ENCODE assay signal across 24 cellular contexts in the genomic region with DNA sequence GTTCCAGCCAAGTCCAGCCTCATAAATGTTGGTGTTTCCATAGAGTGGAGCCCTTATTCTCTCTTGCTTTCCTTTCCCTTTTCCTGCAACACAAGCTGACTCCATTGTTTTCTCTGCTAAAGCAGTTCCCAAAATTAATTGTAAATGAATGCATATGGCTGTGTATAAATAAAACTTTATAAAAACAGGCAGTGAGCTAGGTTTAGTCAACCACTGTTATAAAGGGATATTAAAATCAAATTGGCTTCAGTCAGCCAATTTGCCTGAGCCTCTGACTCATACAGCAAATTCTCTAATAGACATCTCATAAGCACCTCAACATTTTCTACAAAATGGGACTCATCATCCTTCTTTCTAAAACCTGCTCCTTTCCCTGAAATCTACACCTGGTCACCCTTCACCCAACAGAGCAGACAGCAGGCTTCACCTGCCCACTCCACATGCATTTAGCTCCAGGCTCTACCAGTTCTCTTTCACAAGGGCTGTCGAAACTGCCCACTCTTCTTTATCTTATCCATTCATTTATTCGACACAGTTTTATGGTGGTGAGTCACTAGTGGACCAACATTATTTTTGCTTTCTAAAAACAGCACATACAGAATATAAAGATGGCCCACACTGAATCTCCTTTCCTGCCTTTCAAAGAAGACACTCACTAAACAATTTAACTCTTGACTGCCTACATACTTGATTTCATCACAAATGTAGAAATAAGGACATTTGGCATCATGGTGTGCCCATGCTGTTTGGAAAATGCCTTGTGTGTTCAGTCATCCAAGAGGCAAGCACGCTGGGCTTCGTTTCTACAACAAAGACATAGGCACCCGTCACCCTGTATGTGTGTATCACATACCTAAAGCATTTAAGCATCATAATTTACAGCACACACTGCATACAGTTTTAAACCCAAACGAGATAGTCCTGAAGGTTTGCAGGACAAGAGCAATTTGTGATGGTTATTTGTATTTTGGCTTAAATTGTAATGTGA.
A peak's percentile ranks its signal among the peaks of the same experiment; 100 is the strongest.
DNase-seq lines count a peak whose midpoint lies in the region; ATAC-seq, FAIRE-seq and TF ChIP-seq lines count a peak whose summit lies in the region.
"Had no signal": no experiment of that assay in that cellular context is flagged by ENCODE, and none has a peak within 500 bp of the region (broad histone marks: within the 10 kb centered on the region; RNA-seq: fewer than 3 reads in every experiment).

No MANE protein-coding gene starts in this region.

- H3K9ac ChIP-seq in Karpas-422 (ENCODE audit: low read length) (0 out of 2 replicates have a peak overlapping the region, but pooled peaks have one; percentile 6), astrocyte (ENCODE audit: low read length) (no peak overlapping the region)
- H3K9ac ChIP-seq: GM23248, KMS-11, SK-N-SH had no signal

- FAIRE-seq in astrocyte (lab: Jason Lieb, UNC): no peak
- FAIRE-seq: GM12891 had no signal

- peak overlapping the region; percentile 87 for H3K27ac Mint-ChIP-seq in astrocyte (ENCODE audit: unreplicated experiment)
- H3K27ac Mint-ChIP-seq in activated T-cell treated with anti-CD3 and anti-CD28 coated beads, Interleukin-2, amount 50 U/mL, for 72 hours: no peak overlapping the region
- H3K27ac Mint-ChIP-seq: CD4-positive, CD25-positive, alpha-beta regulatory T cell had no signal

- ATAC-seq in activated T-cell treated with anti-CD3 and anti-CD28 coated beads, Interleukin-2, amount 50 U/mL, for 72 hours (replicated peaks in 1 of 2): no peak

- H4K20me1 ChIP-seq in Karpas-422 (ENCODE audit: insufficient read depth, low read depth, low read length): no peaks in the 10 kb centered on the region
- H4K20me1 ChIP-seq in astrocyte (ENCODE audit: insufficient read depth, low read length): no peaks in the 10 kb centered on the region
- no peaks in the 10 kb centered on the region for H4K20me1 ChIP-seq in hepatocyte (ENCODE audit: insufficient read depth, poor library complexity, severe bottlenecking)

- peaks cover 2% of the 10 kb centered on the region; the same call in 1 of the 2 replicates for H3K27me3 ChIP-seq in Karpas-422 (ENCODE audit: low read length)
- no peaks in the 10 kb centered on the region for H3K27me3 ChIP-seq in astrocyte (ENCODE audit: insufficient read depth, low read length)
- H3K27me3 ChIP-seq in hepatocyte: no peaks in the 10 kb centered on the region

- H3K4me3 ChIP-seq in Karpas-422 (ENCODE audit: low read length) (no peak overlapping the region), astrocyte (ENCODE audit: insufficient read depth, low read depth, low read length) (no peak overlapping the region), hepatocyte (no peak overlapping the region)
- H3K4me3 ChIP-seq: GM23248, HAP-1 had no signal

- H3K36me3 Mint-ChIP-seq in astrocyte (ENCODE audit: low read depth, unreplicated experiment): peaks cover 1% of the 10 kb centered on the region
- no peaks in the 10 kb centered on the region for H3K36me3 Mint-ChIP-seq in activated T-cell treated with anti-CD3 and anti-CD28 coated beads, Interleukin-2, amount 50 U/mL, for 72 hours (ENCODE audit: insufficient read depth in 2 of 2)
- H3K36me3 Mint-ChIP-seq: CD4-positive, CD25-positive, alpha-beta regulatory T cell had no signal

- no peaks in the 10 kb centered on the region for H3K79me2 ChIP-seq in Karpas-422 (ENCODE audit: low read length)
- no peaks in the 10 kb centered on the region for H3K79me2 ChIP-seq in astrocyte (ENCODE audit: insufficient read depth, low read length)
- no peaks in the 10 kb centered on the region for H3K79me2 ChIP-seq in hepatocyte

- TF ChIP-seq CTCF in astrocyte (IDR thresholded peaks at IDR 0.05; ENCODE audit: insufficient read depth, low read depth, low read length) (no peak), hepatocyte (IDR thresholded peaks at IDR 0.05; ENCODE audit: poor library complexity) (no peak)

- H3K9me3 Mint-ChIP-seq in astrocyte (ENCODE audit: unreplicated experiment): peaks cover 1% of the 10 kb centered on the region
- H3K9me3 Mint-ChIP-seq in activated T-cell treated with anti-CD3 and anti-CD28 coated beads, Interleukin-2, amount 50 U/mL, for 72 hours: no peaks in the 10 kb centered on the region

- peak overlapping the region; percentile 13 for H2AFZ ChIP-seq in Karpas-422 (ENCODE audit: low read length)
- H2AFZ ChIP-seq in astrocyte (ENCODE audit: low read depth, low read length): no peak overlapping the region
- H2AFZ ChIP-seq in hepatocyte: no peak overlapping the region
- H2AFZ ChIP-seq: GM23248 had no signal

- H3K4me1 ChIP-seq in Karpas-422 (ENCODE audit: low read length): peaks cover 57% of the 10 kb centered on the region
- peaks cover 8% of the 10 kb centered on the region for H3K4me1 ChIP-seq in astrocyte (ENCODE audit: insufficient read depth, low read length)
- H3K4me1 ChIP-seq in hepatocyte (ENCODE audit: insufficient read depth): no peaks in the 10 kb centered on the region
- H3K4me1 ChIP-seq: HAP-1 had no signal

- WGBS in hepatocyte (ENCODE audit: low lambda C conversion rate, missing lambda C conversion rate): 62% methylated on average over 6 of the region's 6 CpGs

- H3K4me2 ChIP-seq in Karpas-422 (ENCODE audit: low read depth, low read length, poor library complexity, severe bottlenecking) (peak overlapping the region; percentile 45), astrocyte (ENCODE audit: low read length) (peak overlapping the region; percentile 50), hepatocyte (no peak overlapping the region)
- H3K4me2 ChIP-seq: KMS-11, SK-N-SH had no signal

- H3K9me3 ChIP-seq in Karpas-422 (ENCODE audit: low read length) (no peaks in the 10 kb centered on the region), astrocyte (ENCODE audit: insufficient read depth, low read depth, low read length) (no peaks in the 10 kb centered on the region), hepatocyte (ENCODE audit: low read depth) (no peaks in the 10 kb centered on the region)
- H3K9me3 ChIP-seq: HAP-1, SK-N-SH had no signal

- H3K27ac ChIP-seq in Karpas-422 (ENCODE audit: low read length): peak overlapping the region; percentile 62
- H3K27ac ChIP-seq in astrocyte (ENCODE audit: low read depth, low read length): no peak overlapping the region
- peak overlapping the region; percentile 9 for H3K27ac ChIP-seq in hepatocyte
- no peak overlapping the region for H3K27ac ChIP-seq in substantia nigra (ENCODE audit: low read depth, low read length, poor library complexity, severe bottlenecking)
- H3K27ac ChIP-seq: GM23248, HL-60, KMS-11 had no signal

- H3K9me2 ChIP-seq in Karpas-422 (replicated peaks; ENCODE audit: insufficient read depth, low read length) (no peaks in the 10 kb centered on the region), hepatocyte (replicated peaks; ENCODE audit: insufficient read depth) (no peaks in the 10 kb centered on the region)
- H3K9me2 ChIP-seq: SK-N-SH had no signal

- peaks cover 15% of the 10 kb centered on the region for H3K4me1 Mint-ChIP-seq in astrocyte (ENCODE audit: low read depth, unreplicated experiment)
- H3K4me1 Mint-ChIP-seq in activated T-cell treated with anti-CD3 and anti-CD28 coated beads, Interleukin-2, amount 50 U/mL, for 72 hours (ENCODE audit: low read depth): no peaks in the 10 kb centered on the region
- H3K4me1 Mint-ChIP-seq: CD4-positive, CD25-positive, alpha-beta regulatory T cell had no signal

- H3K4me3 Mint-ChIP-seq in astrocyte (ENCODE audit: unreplicated experiment): peak overlapping the region; percentile 70
- no peak overlapping the region for H3K4me3 Mint-ChIP-seq in activated T-cell treated with anti-CD3 and anti-CD28 coated beads, Interleukin-2, amount 50 U/mL, for 72 hours
- H3K4me3 Mint-ChIP-seq: CD4-positive, CD25-positive, alpha-beta regulatory T cell had no signal

- DNase-seq in Daoy (ENCODE audit: low read depth) (peak; percentile 55), Karpas-422 (peak; percentile 69), astrocyte (ENCODE audit: low read depth) (peak; percentile 8), hepatocyte (ENCODE audit: low spot score) (peak; percentile 38), substantia nigra (lab: John Stamatoyannopoulos, UW) (no peak), SIG-M5 treated with dmso at 0.1 percent for 504 hours (lab: John Stamatoyannopoulos, UW; ENCODE audit: unreplicated experiment) (no peak), activated T-cell treated with anti-CD3 and anti-CD28 coated beads for 4 hours (no peak)
- DNase-seq in activated T-cell treated with anti-CD3 and anti-CD28 coated beads, Interleukin-2, amount 50 U/mL, for 72 hours: no peak
- DNase-seq: CD4-positive, CD25-positive, alpha-beta regulatory T cell; COR-L47; DMS 273 treated with DMSO at 0.1 percent for 48 hours; DMS79 treated with DMSO at 0.1 percent for 48 hours; GM23248; NCI-H1694 treated with DMSO at 0.1 percent for 48 hours; NCI-H2081 treated with DMSO at 0.1 percent for 48 hours; NCI-H510A; NCI-H774; OCI-M1; Right ventricle myocardium superior; SK-N-SH had no signal

- H3K27me3 Mint-ChIP-seq in astrocyte (ENCODE audit: low read depth, unreplicated experiment): no peaks in the 10 kb centered on the region
- H3K27me3 Mint-ChIP-seq in activated T-cell treated with anti-CD3 and anti-CD28 coated beads, Interleukin-2, amount 50 U/mL, for 72 hours (ENCODE audit: low read depth): peaks cover 44% of the 10 kb centered on the region

- H3K36me3 ChIP-seq in Karpas-422 (ENCODE audit: insufficient read depth, low read length): no peaks in the 10 kb centered on the region
- no peaks in the 10 kb centered on the region for H3K36me3 ChIP-seq in astrocyte (ENCODE audit: insufficient read depth, low read length)
- no peaks in the 10 kb centered on the region for H3K36me3 ChIP-seq in hepatocyte (replicated peaks; ENCODE audit: insufficient read depth, low read depth)
- H3K36me3 ChIP-seq: HAP-1 had no signal

Comparison
In these comparisons a context has a peak if more than half of its experiments do, and no peak if none do; other contexts are left out.
1. DNase-seq: peak in Daoy (single experiment), Karpas-422 (single experiment), astrocyte (single experiment) and hepatocyte (single experiment); none in substantia nigra (0 of 49), SIG-M5 treated with dmso at 0.1 percent for 504 hours (single experiment), activated T-cell treated with anti-CD3 and anti-CD28 coated beads for 4 hours (single experiment) and activated T-cell treated with anti-CD3 and anti-CD28 coated beads, Interleukin-2, amount 50 U/mL, for 72 hours (0 of 2).
2. H3K27ac ChIP-seq: peak in Karpas-422 (single experiment) and hepatocyte (single experiment); none in astrocyte (single experiment) and substantia nigra (single experiment).